In genomic region chr6:83193747-83194582, GRCh38 we compare ENCODE assay signal across 8 cellular contexts. TPM values are rescaled to one million over a fixed set of nuclear protein-coding genes. Genes with fewer than 3 reads are reported as not detected.
DNase-seq lines count a peak whose midpoint lies in the region; ATAC-seq, FAIRE-seq and TF ChIP-seq lines count a peak whose summit lies in the region.

No MANE protein-coding gene starts in this region.

- H3K9me1 ChIP-seq in keratinocyte (ENCODE audit: control insufficient read depth, extremely low read depth, insufficient read depth, low read length) = no peaks in the 10 kb centered on the region

- H3K4me2 ChIP-seq in keratinocyte (ENCODE audit: control insufficient read depth, extremely low read depth, insufficient read depth, low read depth, low read length) (peak overlapping the region; percentile 73), smooth muscle cell (peak overlapping the region; percentile 98)

- peaks cover 46% of the 10 kb centered on the region for H3K36me3 ChIP-seq in HUES64 (ENCODE audit: insufficient read depth, low read length)
- H3K36me3 ChIP-seq in keratinocyte (ENCODE audit: control insufficient read depth in 2 of 2, extremely low read depth in 1 of 2, insufficient read depth in 2 of 2, low read length in 2 of 2) = peaks cover 0 to 22% of the 10 kb centered on the region in 2 experiments
- H3K36me3 ChIP-seq in smooth muscle cell (ENCODE audit: low read depth) = no peaks in the 10 kb centered on the region

- H4K20me1 ChIP-seq in keratinocyte (ENCODE audit: control insufficient read depth, extremely low read depth, insufficient read depth, low read length) = no peaks in the 10 kb centered on the region
- H4K20me1 ChIP-seq in smooth muscle cell (ENCODE audit: low read depth) = peaks cover 54% of the 10 kb centered on the region

- H3K9me3 ChIP-seq in HUES64 (ENCODE audit: insufficient read depth, low read depth, low read length) (no peaks in the 10 kb centered on the region), T-helper 17 cell (ENCODE audit: control insufficient read depth, low read length, poor library complexity, severe bottlenecking) (no peaks in the 10 kb centered on the region), keratinocyte (ENCODE audit: control insufficient read depth, low read depth, low read length) (no peaks in the 10 kb centered on the region), smooth muscle cell (replicated peaks; ENCODE audit: low read depth) (no peaks in the 10 kb centered on the region)

- dilution Hi-C loops in keratinocyte (cut with MboI; ENCODE audit: extremely low pct_ligation_motif_present, low sequenced_read_pairs) = no loop called here

- H3K27me3 ChIP-seq in HUES64 (ENCODE audit: insufficient read depth, low read length) (no peaks in the 10 kb centered on the region), keratinocyte (ENCODE audit: control insufficient read depth, extremely low read depth, insufficient read depth, low read length) (no peaks in the 10 kb centered on the region), smooth muscle cell (ENCODE audit: low read depth) (no peaks in the 10 kb centered on the region)

- TF ChIP-seq CTCF in keratinocyte (optimal IDR thresholded peaks at IDR 0.05 in 1 of 3, IDR thresholded peaks at IDR 0.05 in 1 of 3, conservative IDR thresholded peaks at IDR 0.05 in 1 of 3; ENCODE audit: extremely low read depth in 1 of 3, insufficient read depth in 2 of 3, low read length in 3 of 3) (no peak), smooth muscle cell (IDR thresholded peaks at IDR 0.05; ENCODE audit: borderline replicate concordance, insufficient read depth, poor library complexity, severe bottlenecking) (no peak)

- peak overlapping the region; percentile 59 for H3K27ac ChIP-seq in HUES64 (ENCODE audit: low read depth, low read length)
- H3K27ac ChIP-seq in keratinocyte (ENCODE audit: control insufficient read depth, insufficient read depth, low read length) = peak overlapping the region; percentile 29
- H3K27ac ChIP-seq in smooth muscle cell (ENCODE audit: low read depth) = peak overlapping the region; percentile 91

- H3K9ac ChIP-seq in HUES64 (ENCODE audit: low read depth, low read length) (peak overlapping the region; percentile 92), keratinocyte (ENCODE audit: control insufficient read depth, extremely low read depth, insufficient read depth, low read length) (peak overlapping the region; percentile 93), smooth muscle cell (ENCODE audit: low read depth) (peak overlapping the region; percentile 98)

- H3K4me1 Mint-ChIP-seq in T-helper 17 cell = peaks cover 22% of the 10 kb centered on the region

- peak overlapping the region; percentile 93 for H3K27ac Mint-ChIP-seq in T-helper 17 cell

- H3K4me3 ChIP-seq in HUES64 (ENCODE audit: low read length) (peak overlapping the region; percentile 93), keratinocyte (ENCODE audit: control insufficient read depth in 2 of 3, extremely low read depth in 1 of 3, insufficient read depth in 2 of 3, low read depth in 1 of 3, low read length in 3 of 3) (peak overlapping the region; percentile 89 to 90 (median 89)), smooth muscle cell (peak overlapping the region; percentile 90)

- FAIRE-seq in keratinocyte (lab: Jason Lieb, UNC) = no peak

- H3F3A ChIP-seq in smooth muscle cell (ENCODE audit: low read depth) = peaks cover 3% of the 10 kb centered on the region

- H3K4me1 ChIP-seq in HUES64 (ENCODE audit: insufficient read depth, low read length) (peaks cover 9% of the 10 kb centered on the region), keratinocyte (ENCODE audit: control insufficient read depth, extremely low read depth, insufficient read depth, low read length) (peaks cover 13% of the 10 kb centered on the region), smooth muscle cell (ENCODE audit: low read depth) (peaks cover 5% of the 10 kb centered on the region)

- DNase-seq in DMS114 treated with DMSO at 0.1 percent for 48 hours (lab: John Stamatoyannopoulos, UW; ENCODE audit: unreplicated experiment) (peak; percentile 5), T-helper 17 cell (peak in 2 of 3 donors; percentile 27 to 28), keratinocyte (ENCODE audit: low read depth, low spot score) (no peak), smooth muscle cell (lab: John Stamatoyannopoulos, UW; ENCODE audit: unreplicated experiment) (no peak), COLO829 (ENCODE audit: low spot score) (no peak)
- peak; percentile 10 for DNase-seq in central memory CD4-positive, alpha-beta T cell

- ATAC-seq in GM21390 (IDR thresholded peaks at IDR 0.05; ENCODE audit: unreplicated experiment) (peak; percentile 25), T-helper 17 cell (no peak)

- H3K79me2 ChIP-seq in keratinocyte (ENCODE audit: control insufficient read depth, insufficient read depth, low read length) (peaks cover 26% of the 10 kb centered on the region), smooth muscle cell (ENCODE audit: low read depth) (peaks cover 43% of the 10 kb centered on the region)

- no peaks in the 10 kb centered on the region for H3K27me3 Mint-ChIP-seq in T-helper 17 cell

- H3K4me3 Mint-ChIP-seq in T-helper 17 cell = peak overlapping the region; percentile 98

- peaks cover 3% of the 10 kb centered on the region for H3K36me3 Mint-ChIP-seq in T-helper 17 cell (ENCODE audit: low read depth)

- H2AFZ ChIP-seq in keratinocyte (ENCODE audit: control insufficient read depth, low read length) (peak overlapping the region; percentile 98), smooth muscle cell (ENCODE audit: low read depth) (peak overlapping the region; percentile 72)

- 3% methylated on average over 44 of the region's 44 CpGs for WGBS in HUES64
- 4% methylated on average over 44 of the region's 44 CpGs for WGBS in smooth muscle cell (ENCODE audit: low lambda C conversion rate)

RNA-seq across cellular contexts. Expression of gene RWDD2A, which starts 0.8 kb away (rescaled TPM):
- polyA plus RNA-seq in HUES64 (2013, experiment 1 of 2) = 2.8 TPM
- polyA plus RNA-seq in HUES64 (2013, experiment 2 of 2) = 3.4 TPM
- total RNA-seq in T-helper 17 cell (1 to 10 TPM; 1.5 to 1.8 TPM), smooth muscle cell (4.2 and 6.9 TPM in 2 replicates)
- polyA plus RNA-seq in keratinocyte (1.2 to 1.5 TPM (median 1.3 TPM) in 3 replicates), smooth muscle cell (3.6 and 4.6 TPM in 2 replicates)
- polyA plus RNA-seq in keratinocyte (2011; ENCODE audit: low read depth) = 0.45 TPM
- 0.64 and 1.2 TPM in 2 replicates for polyA plus RNA-seq in keratinocyte (2011; cell fraction: cytosol; rRNA removed)
- polyA plus RNA-seq in keratinocyte (2011; cell fraction: nucleus; rRNA removed) = 1.2 and 2.1 TPM in 2 replicates
- 0.79 and 1.2 TPM in 2 replicates for polyA plus RNA-seq in keratinocyte (2012; ENCODE audit: low replicate concordance)
- 0.30 to 0.76 TPM (median 0.70 TPM) in 3 replicates for polyA minus RNA-seq in keratinocyte
- polyA minus RNA-seq in keratinocyte (2011; cell fraction: cytosol; rRNA and poly(A)+ RNA removed) = not detected
- polyA minus RNA-seq in keratinocyte (2011; cell fraction: nucleus; rRNA and poly(A)+ RNA removed) = 0.53 and 0.93 TPM in 2 replicates

RNA-seq across cellular contexts. Expression of gene PGM3, which starts 0.9 kb away (rescaled TPM):
- 29.8 TPM for polyA plus RNA-seq in HUES64 (2013, experiment 1 of 2)
- 33.0 TPM for polyA plus RNA-seq in HUES64 (2013, experiment 2 of 2)
- total RNA-seq in T-helper 17 cell (10 to 100 TPM; 18.6 TPM), smooth muscle cell (173 and 206 TPM in 2 replicates)
- polyA plus RNA-seq in keratinocyte (24.0 to 32.1 TPM (median 28.9 TPM) in 3 replicates), smooth muscle cell (139 and 163 TPM in 2 replicates)
- polyA plus RNA-seq in keratinocyte (2011; ENCODE audit: low read depth) = 17.9 TPM
- polyA plus RNA-seq in keratinocyte (2011; cell fraction: cytosol; rRNA removed) = 14.5 and 29.5 TPM in 2 replicates
- 21.7 and 25.1 TPM in 2 replicates for polyA plus RNA-seq in keratinocyte (2011; cell fraction: nucleus; rRNA removed)
- polyA plus RNA-seq in keratinocyte (2012; ENCODE audit: low replicate concordance) = 18.5 and 31.0 TPM in 2 replicates
- polyA minus RNA-seq in keratinocyte = 28.1 to 83.9 TPM (median 44.5 TPM) in 3 replicates
- 19.4 TPM for polyA minus RNA-seq in keratinocyte (2011; cell fraction: cytosol; rRNA and poly(A)+ RNA removed)
- 20.3 and 42.5 TPM in 2 replicates for polyA minus RNA-seq in keratinocyte (2011; cell fraction: nucleus; rRNA and poly(A)+ RNA removed)

Comparison
In these comparisons a context has a peak if more than half of its experiments do, and no peak if none do; other contexts are left out.
1. DNase-seq: peak in DMS114 treated with DMSO at 0.1 percent for 48 hours (single experiment), T-helper 17 cell (2 of 3) and central memory CD4-positive, alpha-beta T cell (single experiment); none in keratinocyte (single experiment), smooth muscle cell (single experiment) and COLO829 (single experiment).
2. H3K27ac ChIP-seq: peak in every context shown above with its lines; median percentile 91 in smooth muscle cell; 59 in HUES64; 29 in keratinocyte.
3. Peak in every context shown above with its lines, with median percentiles within 50 percentile points of each other: H3K4me3 ChIP-seq and H3K9ac ChIP-seq.